8 cellular contexts compared by ENCODE assay signal in the genomic region with DNA sequence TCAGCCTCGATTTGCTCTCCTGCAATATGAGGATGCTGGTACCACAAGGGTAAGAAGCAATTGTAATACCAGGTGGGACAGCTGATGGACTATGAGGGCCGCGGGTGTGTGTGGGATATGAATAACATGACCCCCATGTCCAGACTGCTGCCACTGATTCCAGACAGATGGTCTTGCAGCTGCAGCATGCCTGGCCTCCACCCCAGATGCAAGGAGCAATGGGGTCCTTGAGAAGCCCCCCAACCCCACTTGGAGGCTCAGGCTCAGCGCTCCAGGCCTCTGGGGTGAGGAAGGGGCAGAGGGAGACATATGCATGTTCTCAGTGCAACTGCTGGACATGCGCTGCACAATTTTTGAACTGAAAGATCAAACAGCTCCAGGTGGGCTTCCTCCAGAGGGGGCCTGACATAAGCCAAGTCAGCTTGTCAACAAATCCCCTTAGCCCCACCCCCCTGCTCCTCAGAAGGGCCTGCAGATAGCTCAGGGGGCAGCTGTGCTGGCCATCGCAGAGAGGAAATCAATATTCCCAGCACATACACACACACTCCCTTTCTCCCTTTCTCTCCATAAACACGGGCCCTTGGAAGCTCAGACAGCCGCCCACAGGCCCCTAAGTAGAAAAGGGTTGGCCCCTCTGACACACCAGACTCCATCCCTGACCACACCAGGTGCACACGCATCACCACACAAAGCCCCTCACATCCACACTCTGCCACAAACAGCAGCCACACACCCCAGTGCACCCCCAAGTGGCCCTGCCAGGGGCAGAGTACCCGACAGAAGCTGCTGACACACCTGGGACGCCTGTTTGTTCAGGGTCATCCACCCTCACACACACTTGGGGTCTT.
A peak's percentile ranks its signal among the peaks of the same experiment; 100 is the strongest.
DNase-seq lines count a peak whose midpoint lies in the region; ATAC-seq, FAIRE-seq and TF ChIP-seq lines count a peak whose summit lies in the region.

No MANE protein-coding gene starts in this region.

- peak overlapping the region; percentile 93 for H3K27ac ChIP-seq in hepatocyte
- no peak overlapping the region for H3K27ac ChIP-seq in smooth muscle cell (ENCODE audit: low read depth)

- POLR2A ChIA-PET in activated CD8-positive, alpha-beta T cell treated with anti-CD3 and anti-CD28 coated beads for 36 hours (lab: Charles Lee): interaction anchor here (0.7 to 2.2 kb wide), 5 partner anchors 9 to 18 kb away, joined by 3 to 6 read pairs (median 4); no protein-coding TSS in a partner anchor

- H3K36me3 Mint-ChIP-seq in activated CD8-positive, alpha-beta T cell treated with anti-CD3 and anti-CD28 coated beads for 36 hours (ENCODE audit: low read depth): no peaks in the 10 kb centered on the region

- CTCF ChIA-PET in activated CD8-positive, alpha-beta T cell treated with anti-CD3 and anti-CD28 coated beads for 36 hours (lab: Charles Lee): interaction anchor here (0.7 to 3.3 kb wide), 5 partner anchors 15 to 99 kb away, joined by 3 to 15 read pairs (median 5); no protein-coding TSS in a partner anchor

- H3K9me2 ChIP-seq in hepatocyte (replicated peaks; ENCODE audit: insufficient read depth): no peaks in the 10 kb centered on the region

- FAIRE-seq in HTR-8/SVneo (lab: Jason Lieb, UNC): peak; percentile 66

- no peak for TF ChIP-seq CTCF in activated CD8-positive, alpha-beta T cell treated with anti-CD3 and anti-CD28 coated beads for 36 hours (IDR thresholded peaks at IDR 0.05)
- no peak for TF ChIP-seq CTCF in hepatocyte (IDR thresholded peaks at IDR 0.05; ENCODE audit: poor library complexity)
- TF ChIP-seq CTCF in smooth muscle cell (IDR thresholded peaks at IDR 0.05; ENCODE audit: borderline replicate concordance, insufficient read depth, poor library complexity, severe bottlenecking): no peak

- H3K9me3 Mint-ChIP-seq in activated CD8-positive, alpha-beta T cell treated with anti-CD3 and anti-CD28 coated beads for 36 hours: no peaks in the 10 kb centered on the region

- intact Hi-C loops in activated CD8-positive, alpha-beta T cell treated with anti-CD3 and anti-CD28 coated beads for 36 hours (cut with micrococcal nuclease): no loop called here

- peaks cover 60% of the 10 kb centered on the region for H3K4me1 Mint-ChIP-seq in activated CD8-positive, alpha-beta T cell treated with anti-CD3 and anti-CD28 coated beads for 36 hours (ENCODE audit: low read depth)

- peaks cover 4% of the 10 kb centered on the region for H3F3A ChIP-seq in smooth muscle cell (ENCODE audit: low read depth)

- no peak overlapping the region for H3K9ac ChIP-seq in smooth muscle cell (ENCODE audit: low read depth)

- H3K79me2 ChIP-seq in hepatocyte (peaks cover 57% of the 10 kb centered on the region), smooth muscle cell (ENCODE audit: low read depth) (peaks cover 38% of the 10 kb centered on the region)

- H3K9me3 ChIP-seq in hepatocyte (ENCODE audit: low read depth) (no peaks in the 10 kb centered on the region), smooth muscle cell (replicated peaks; ENCODE audit: low read depth) (no peaks in the 10 kb centered on the region)

- no peaks in the 10 kb centered on the region for H3K27me3 Mint-ChIP-seq in activated CD8-positive, alpha-beta T cell treated with anti-CD3 and anti-CD28 coated beads for 36 hours

- H3K4me3 Mint-ChIP-seq in activated CD8-positive, alpha-beta T cell treated with anti-CD3 and anti-CD28 coated beads for 36 hours: peak overlapping the region; percentile 76

- peaks cover 40% of the 10 kb centered on the region for H3K4me1 ChIP-seq in hepatocyte (ENCODE audit: insufficient read depth)
- peaks cover 18% of the 10 kb centered on the region for H3K4me1 ChIP-seq in smooth muscle cell (ENCODE audit: low read depth)

- H3K4me2 ChIP-seq in hepatocyte: peak overlapping the region; percentile 98
- peak overlapping the region; percentile 98 for H3K4me2 ChIP-seq in smooth muscle cell

- H4K20me1 ChIP-seq in hepatocyte (ENCODE audit: insufficient read depth, poor library complexity, severe bottlenecking): peaks cover 35% of the 10 kb centered on the region
- H4K20me1 ChIP-seq in smooth muscle cell (ENCODE audit: low read depth): peaks cover 94% of the 10 kb centered on the region

- WGBS in hepatocyte (ENCODE audit: low lambda C conversion rate, missing lambda C conversion rate): 46% methylated on average over 11 of the region's 11 CpGs
- 67% methylated on average over 10 of the region's 11 CpGs for WGBS in smooth muscle cell (ENCODE audit: low lambda C conversion rate)

- H3K27me3 ChIP-seq in hepatocyte (no peaks in the 10 kb centered on the region), smooth muscle cell (ENCODE audit: low read depth) (no peaks in the 10 kb centered on the region)

- H2AFZ ChIP-seq in hepatocyte (no peak overlapping the region), smooth muscle cell (ENCODE audit: low read depth) (no peak overlapping the region)

- H3K27ac Mint-ChIP-seq in activated CD8-positive, alpha-beta T cell treated with anti-CD3 and anti-CD28 coated beads for 36 hours: no peak overlapping the region

- DNase-seq in HTR-8/SVneo (ENCODE audit: insufficient read length, low spot score) (no peak), hepatocyte (ENCODE audit: low spot score) (no peak), smooth muscle cell (lab: John Stamatoyannopoulos, UW; ENCODE audit: unreplicated experiment) (no peak), DMS79 treated with DMSO at 0.1 percent for 48 hours (lab: John Stamatoyannopoulos, UW) (no peak), DMS153 treated with DMSO at 0.1 percent for 48 hours (lab: John Stamatoyannopoulos, UW; ENCODE audit: unreplicated experiment) (no peak)
- no peak for DNase-seq in activated CD8-positive, alpha-beta T cell treated with anti-CD3 and anti-CD28 coated beads for 36 hours

- no peaks in the 10 kb centered on the region for H3K36me3 ChIP-seq in hepatocyte (replicated peaks; ENCODE audit: insufficient read depth, low read depth)
- H3K36me3 ChIP-seq in smooth muscle cell (ENCODE audit: low read depth): no peaks in the 10 kb centered on the region

- no peak for ATAC-seq in activated CD8-positive, alpha-beta T cell treated with anti-CD3 and anti-CD28 coated beads for 36 hours
- ATAC-seq in activated CD4-positive, CD25-positive, alpha-beta regulatory T cell treated with anti-CD3 and anti-CD28 coated beads, Interleukin-2, amount 50 U/mL, for 24 hours: no peak
- no peak for ATAC-seq in GM19397 (IDR thresholded peaks at IDR 0.05; ENCODE audit: unreplicated experiment)

- peak overlapping the region; percentile 97 for H3K4me3 ChIP-seq in hepatocyte
- peak overlapping the region; percentile 81 for H3K4me3 ChIP-seq in smooth muscle cell
